10 cellular contexts compared by ENCODE assay signal in genomic region chr3:134313839-134314587, GRCh38.
DNase-seq lines count a peak whose midpoint lies in the region; ATAC-seq and TF ChIP-seq lines count a peak whose summit lies in the region.
"Had no signal": no experiment of that assay in that cellular context is flagged by ENCODE, and none has a peak within 500 bp of the region (broad histone marks: within the 10 kb centered on the region; RNA-seq: fewer than 3 reads in every experiment).

No MANE protein-coding gene starts in this region.

- H3K4me1 Mint-ChIP-seq in Calu3 (ENCODE audit: low read depth, unreplicated experiment) = peaks cover 78% of the 10 kb centered on the region

- H3K27ac Mint-ChIP-seq in Calu3 (ENCODE audit: unreplicated experiment) = peak overlapping the region; percentile 14

- peak overlapping the region; percentile 55 to 67 for H3K4me3 ChIP-seq in ascending aorta
- H3K4me3 ChIP-seq in left ventricle myocardium inferior = peak overlapping the region; percentile 73
- H3K4me3 ChIP-seq in psoas muscle = peak overlapping the region; percentile 64
- no peak overlapping the region for H3K4me3 ChIP-seq in HAP-1

- H3K27ac ChIP-seq in ascending aorta = peak overlapping the region; percentile 94 to 97
- peak overlapping the region; percentile 97 for H3K27ac ChIP-seq in left ventricle myocardium inferior (replicated peaks)
- H3K27ac ChIP-seq in psoas muscle = peak overlapping the region; percentile 74

- H3K9me3 ChIP-seq in ascending aorta (no peaks in the 10 kb centered on the region), left ventricle myocardium inferior (replicated peaks) (no peaks in the 10 kb centered on the region), psoas muscle (no peaks in the 10 kb centered on the region), HAP-1 (no peaks in the 10 kb centered on the region)

- no TSS peak for BruUV-seq in Calu3 (replicated peaks; lab: Mats Ljungman, UMichigan)

- peak in 2 of 4 donors; percentile 18 to 28 for ATAC-seq in psoas muscle
- no peak for ATAC-seq in HG03045 (IDR thresholded peaks at IDR 0.05; ENCODE audit: unreplicated experiment)
- no peak for ATAC-seq in HG03095 (IDR thresholded peaks at IDR 0.05; ENCODE audit: unreplicated experiment)

- no peaks in the 10 kb centered on the region for H3K9me3 Mint-ChIP-seq in Calu3 (ENCODE audit: low read depth, unreplicated experiment)

- H3K4me3 Mint-ChIP-seq in Calu3 (ENCODE audit: low read depth, unreplicated experiment) = peak overlapping the region; percentile 56

- H3K36me3 ChIP-seq in ascending aorta = no peaks in the 10 kb centered on the region
- no peaks in the 10 kb centered on the region for H3K36me3 ChIP-seq in left ventricle myocardium inferior
- no peaks in the 10 kb centered on the region for H3K36me3 ChIP-seq in psoas muscle (ENCODE audit: insufficient read depth in 1 of 2, low read depth in 1 of 2)
- H3K36me3 ChIP-seq in HAP-1 (replicated peaks) = no peaks in the 10 kb centered on the region

- CTCF ChIA-PET in Calu3 (lab: Charles Lee) = interaction anchor here (0.7 to 2.3 kb wide), 11 partner anchors 35 to 166 kb away, joined by 3 to 15 read pairs (median 4); partner anchors contain the start of gene AMOTL2

- intact Hi-C loops in Calu3 (cut with micrococcal nuclease; ENCODE audit: unreplicated experiment) (loop anchor here (1.0 to 2.0 kb wide), 2 partner anchors 45 to 60 kb away; partner anchors contain the start of gene AMOTL2), ascending aorta (cut with DNase I) (loop anchor here (2.0 to 10.0 kb wide), 3 partner anchors 35 to 739 kb away; partner anchors contain the start of gene CDV3), left ventricle myocardium inferior (cut with micrococcal nuclease) (no loop called here), psoas muscle (cut with DNase I) (no loop called here)

- in situ Hi-C loops in HAP-1 (cut with MboI; ENCODE audit: low sequenced_read_pairs) = no loop called here

- DNase-seq in Calu3 (no peak), ascending aorta (ENCODE audit: low spot score in 2 of 2) (no peak), left ventricle myocardium inferior (no peak), psoas muscle (no peak), HAP-1 (ENCODE audit: low spot score in 2 of 2) (no peak), NCI-H2081 treated with DMSO at 0.1 percent for 48 hours (lab: John Stamatoyannopoulos, UW) (no peak)
- DNase-seq: COR-L47, NCI-H510A treated with DMSO at 0.1 percent for 48 hours had no signal

- H3K4me1 ChIP-seq in ascending aorta = peaks cover 30 to 69% of the 10 kb centered on the region in 2 donors
- peaks cover 64% of the 10 kb centered on the region for H3K4me1 ChIP-seq in left ventricle myocardium inferior
- peaks cover 46% of the 10 kb centered on the region for H3K4me1 ChIP-seq in psoas muscle
- peaks cover 4% of the 10 kb centered on the region for H3K4me1 ChIP-seq in HAP-1

- no peak for TF ChIP-seq CTCF in Calu3 (IDR thresholded peaks at IDR 0.05; ENCODE audit: unreplicated experiment)
- TF ChIP-seq CTCF in ascending aorta (IDR thresholded peaks at IDR 0.05) = no peak
- TF ChIP-seq CTCF in left ventricle myocardium inferior (IDR thresholded peaks at IDR 0.05; ENCODE audit: borderline replicate concordance) = no peak
- no peak for TF ChIP-seq CTCF in psoas muscle (IDR thresholded peaks at IDR 0.05)

- 75 to 81% (median 76%) methylated on average over 11 of the region's 11 CpGs for WGBS in psoas muscle, 3 donors

- no peaks in the 10 kb centered on the region for H3K27me3 Mint-ChIP-seq in Calu3 (ENCODE audit: unreplicated experiment)

- H3K27me3 ChIP-seq in ascending aorta (no peaks in the 10 kb centered on the region), left ventricle myocardium inferior (ENCODE audit: low read depth) (no peaks in the 10 kb centered on the region), psoas muscle (ENCODE audit: insufficient read depth in 3 of 3, low read length in 2 of 3) (no peaks in the 10 kb centered on the region), HAP-1 (ENCODE audit: low read depth) (no peaks in the 10 kb centered on the region)

- no peaks in the 10 kb centered on the region for H3K36me3 Mint-ChIP-seq in Calu3 (ENCODE audit: insufficient read depth, unreplicated experiment)

Comparison
In these comparisons a context has a peak if more than half of its experiments do, and no peak if none do; other contexts are left out.
1. intact Hi-C loops: an anchor here in Calu3 (1.0 to 2.0 kb wide) and ascending aorta (2.0 to 10.0 kb wide); none called in left ventricle myocardium inferior and psoas muscle.